ENCODE assay signal across 11 cellular contexts in genomic region chr1:67441183-67441582, GRCh38. TPM values are rescaled to one million over a fixed set of nuclear protein-coding genes. Genes with fewer than 3 reads are reported as not detected.
DNase-seq lines count a peak whose midpoint lies in the region; ATAC-seq and TF ChIP-seq lines count a peak whose summit lies in the region.
"Had no signal": no experiment of that assay in that cellular context is flagged by ENCODE, and none has a peak within 500 bp of the region (broad histone marks: within the 10 kb centered on the region; RNA-seq: fewer than 3 reads in every experiment).

No MANE protein-coding gene starts in this region.

- in situ Hi-C loops in GM13977 (cut with MboI; ENCODE audit: low pct_unique_long_range_greater_than_20kb, low sequenced_read_pairs, unreplicated experiment) = no loop called here

- ATAC-seq in GM18498 (IDR thresholded peaks at IDR 0.05; ENCODE audit: unreplicated experiment) = peak; percentile 58
- peak; percentile 63 for ATAC-seq in HG02938 (IDR thresholded peaks at IDR 0.05; ENCODE audit: unreplicated experiment)
- no peak for ATAC-seq in activated T-cell treated with anti-CD3 and anti-CD28 coated beads, Interleukin-2, amount 50 U/mL, for 4 hours
- ATAC-seq in left lobe of liver = peak; percentile 64
- ATAC-seq in thoracic aorta (ENCODE audit: insufficient number of reproducible peaks, low FRiP score, low read depth) = no peak
- ATAC-seq in upper lobe of right lung = no peak
- no peak for ATAC-seq in stimulated activated memory B cell treated with anti-CD40 and anti-IgM and Interleukin-4, amounts not matched to agents 10 μg/mL and 1 μg/mL and 100 μg/mL, for 72 hours

- H3K9me3 Mint-ChIP-seq in activated T-cell treated with anti-CD3 and anti-CD28 coated beads, Interleukin-2, amount 50 U/mL, for 4 hours = no peaks in the 10 kb centered on the region
- H3K9me3 Mint-ChIP-seq in stimulated activated memory B cell treated with anti-CD40 and anti-IgM and Interleukin-4, amounts not matched to agents 10 μg/mL and 1 μg/mL and 100 μg/mL, for 72 hours = no peaks in the 10 kb centered on the region
- H3K9me3 Mint-ChIP-seq: activated naive CD8-positive, alpha-beta T cell treated with anti-CD3 and anti-CD28 coated beads, Interleukin-2, amount 10 ng/mL, durations not matched to agents 7 days and 5 days had no signal

- intact Hi-C loops in upper lobe of right lung (cut with DNase I) = no loop called here

- H3K27me3 ChIP-seq in thoracic aorta (replicated peaks; ENCODE audit: insufficient read depth) (no peaks in the 10 kb centered on the region), upper lobe of right lung (no peaks in the 10 kb centered on the region)

- H3K27ac ChIP-seq in thoracic aorta (peak overlapping the region; percentile 23 to 42), upper lobe of right lung (no peak overlapping the region)
- H3K27ac ChIP-seq: HL-60, skin epidermis had no signal

- H3K9me3 ChIP-seq in thoracic aorta = no peaks in the 10 kb centered on the region
- H3K9me3 ChIP-seq in upper lobe of right lung = no peaks in the 10 kb centered on the region

- no peaks in the 10 kb centered on the region for H3K27me3 Mint-ChIP-seq in activated T-cell treated with anti-CD3 and anti-CD28 coated beads, Interleukin-2, amount 50 U/mL, for 4 hours (ENCODE audit: low read depth)
- no peaks in the 10 kb centered on the region for H3K27me3 Mint-ChIP-seq in stimulated activated memory B cell treated with anti-CD40 and anti-IgM and Interleukin-4, amounts not matched to agents 10 μg/mL and 1 μg/mL and 100 μg/mL, for 72 hours

- H3K4me1 ChIP-seq in thoracic aorta (ENCODE audit: control insufficient read depth in 1 of 2, low read depth in 2 of 2) = peaks cover 5 to 19% of the 10 kb centered on the region in 2 donors
- peaks cover 6% of the 10 kb centered on the region for H3K4me1 ChIP-seq in upper lobe of right lung

- peaks cover 14% of the 10 kb centered on the region for H3K4me1 Mint-ChIP-seq in activated T-cell treated with anti-CD3 and anti-CD28 coated beads, Interleukin-2, amount 50 U/mL, for 4 hours (ENCODE audit: low read depth)
- H3K4me1 Mint-ChIP-seq in stimulated activated memory B cell treated with anti-CD40 and anti-IgM and Interleukin-4, amounts not matched to agents 10 μg/mL and 1 μg/mL and 100 μg/mL, for 72 hours = peaks cover 4% of the 10 kb centered on the region

- no peak for TF ChIP-seq CTCF in thoracic aorta (IDR thresholded peaks at IDR 0.05)
- TF ChIP-seq CTCF in upper lobe of right lung (IDR thresholded peaks at IDR 0.05) = no peak
- no peak for TF ChIP-seq CTCF in GM13977 (IDR thresholded peaks at IDR 0.05; ENCODE audit: extremely low read depth, insufficient read depth, missing control alignments)

- H3K4me3 ChIP-seq in thoracic aorta (no peak overlapping the region), upper lobe of right lung (no peak overlapping the region)
- H3K4me3 ChIP-seq: skin epidermis had no signal

- no peaks in the 10 kb centered on the region for H3K36me3 Mint-ChIP-seq in activated T-cell treated with anti-CD3 and anti-CD28 coated beads, Interleukin-2, amount 50 U/mL, for 4 hours (ENCODE audit: insufficient read depth)
- H3K36me3 Mint-ChIP-seq in stimulated activated memory B cell treated with anti-CD40 and anti-IgM and Interleukin-4, amounts not matched to agents 10 μg/mL and 1 μg/mL and 100 μg/mL, for 72 hours = no peaks in the 10 kb centered on the region
- H3K36me3 Mint-ChIP-seq: activated naive CD8-positive, alpha-beta T cell treated with anti-CD3 and anti-CD28 coated beads, Interleukin-2, amount 10 ng/mL, durations not matched to agents 7 days and 5 days had no signal

- peak; percentile 33 for DNase-seq in activated T-cell treated with anti-CD3 and anti-CD28 coated beads, Interleukin-2, amount 50 U/mL, for 4 hours
- DNase-seq in left lobe of liver (ENCODE audit: low spot score) = peak; percentile 57
- DNase-seq in thoracic aorta (ENCODE audit: low spot score) = peak; percentile 55
- no peak for DNase-seq in upper lobe of right lung
- no peak for DNase-seq in GM13977 (ENCODE audit: low spot score)
- DNase-seq: activated naive CD8-positive, alpha-beta T cell treated with anti-CD3 and anti-CD28 coated beads, Interleukin-2, amount 10 ng/mL, durations not matched to agents 7 days and 5 days had no signal

- H3K36me3 ChIP-seq in thoracic aorta (no peaks in the 10 kb centered on the region), upper lobe of right lung (no peaks in the 10 kb centered on the region)

- H3K4me3 Mint-ChIP-seq in activated T-cell treated with anti-CD3 and anti-CD28 coated beads, Interleukin-2, amount 50 U/mL, for 4 hours = peak overlapping the region; percentile 57
- no peak overlapping the region for H3K4me3 Mint-ChIP-seq in stimulated activated memory B cell treated with anti-CD40 and anti-IgM and Interleukin-4, amounts not matched to agents 10 μg/mL and 1 μg/mL and 100 μg/mL, for 72 hours
- H3K4me3 Mint-ChIP-seq: activated naive CD8-positive, alpha-beta T cell treated with anti-CD3 and anti-CD28 coated beads, Interleukin-2, amount 10 ng/mL, durations not matched to agents 7 days and 5 days had no signal

- no peak overlapping the region for H3K27ac Mint-ChIP-seq in stimulated activated memory B cell treated with anti-CD40 and anti-IgM and Interleukin-4, amounts not matched to agents 10 μg/mL and 1 μg/mL and 100 μg/mL, for 72 hours
- H3K27ac Mint-ChIP-seq: activated naive CD8-positive, alpha-beta T cell treated with anti-CD3 and anti-CD28 coated beads, Interleukin-2, amount 10 ng/mL, durations not matched to agents 7 days and 5 days had no signal

RNA-seq across cellular contexts. Expression of gene SERBP1, which starts 11.0 kb away (rescaled TPM):
- total RNA-seq in activated T-cell treated with anti-CD3 and anti-CD28 coated beads, Interleukin-2, amount 50 U/mL, for 4 hours = 100 to 1,000 TPM; 753 to 907 (median 821) TPM
- total RNA-seq in left lobe of liver (77.0 TPM), thoracic aorta (100 to 1,000 TPM; 143 to 274 TPM), upper lobe of right lung (137 TPM)

Comparison
In these comparisons a context has a peak if more than half of its experiments do, and no peak if none do; other contexts are left out.
1. ATAC-seq: peak in GM18498 (single experiment), HG02938 (single experiment) and left lobe of liver (single experiment); none in activated T-cell treated with anti-CD3 and anti-CD28 coated beads, Interleukin-2, amount 50 U/mL, for 4 hours (0 of 2), thoracic aorta (single experiment), upper lobe of right lung (single experiment) and stimulated activated memory B cell treated with anti-CD40 and anti-IgM and Interleukin-4, amounts not matched to agents 10 μg/mL and 1 μg/mL and 100 μg/mL, for 72 hours (single experiment).
2. DNase-seq: peak in activated T-cell treated with anti-CD3 and anti-CD28 coated beads, Interleukin-2, amount 50 U/mL, for 4 hours (single experiment), left lobe of liver (single experiment) and thoracic aorta (single experiment); none in upper lobe of right lung (single experiment) and GM13977 (single experiment).